Comparison of ENCODE assay signal across 14 cellular contexts in genomic region chr15:62027916-62028315, GRCh38. TPM values are rescaled to one million over a fixed set of nuclear protein-coding genes. Genes with fewer than 3 reads are reported as not detected.
DNase-seq lines count a peak whose midpoint lies in the region; ATAC-seq, FAIRE-seq and TF ChIP-seq lines count a peak whose summit lies in the region.
"Had no signal": no experiment of that assay in that cellular context is flagged by ENCODE, and none has a peak within 500 bp of the region (broad histone marks: within the 10 kb centered on the region; RNA-seq: fewer than 3 reads in every experiment).

No MANE protein-coding gene starts in this region.

- peak; percentile 19; the same call in 1 of the 3 replicates for ATAC-seq in GM12878
- ATAC-seq: HepG2 had no signal

- H3K9ac ChIP-seq in OCI-LY3 (ENCODE audit: low read length): peak overlapping the region; percentile 49
- no peak overlapping the region for H3K9ac ChIP-seq in GM12878 (ENCODE audit: control insufficient read depth, insufficient read depth, low read length)

- TF ChIP-seq CTCF in OCI-LY3 (IDR thresholded peaks at IDR 0.05; ENCODE audit: low read depth, low read length) (no peak), GM12878 (IDR thresholded peaks at IDR 0.05 in 2 of 3, conservative IDR thresholded peaks at IDR 0.05 in 1 of 3; ENCODE audit: control insufficient read depth in 2 of 3, extremely low read depth in 1 of 3, insufficient read depth in 1 of 3, low read depth in 3 of 3, low read length in 3 of 3) (no peak)

- 12% methylated on average over 5 of the region's 5 CpGs for WGBS in GM12878 (ENCODE audit: insufficient coverage, insufficient replicate concordance, low lambda C conversion rate, missing lambda C conversion rate)

- CTCF ChIA-PET in GM12878 (lab: Yijun Ruan, JAX): interaction anchor here (0.6 to 2.0 kb wide), 5 partner anchors 25 to 968 kb away, joined by 3 to 13 read pairs (median 3); partner anchors contain the start of gene VPS13C

- peaks cover 5% of the 10 kb centered on the region; the same call in 1 of the 2 replicates for H3K79me2 ChIP-seq in OCI-LY3 (ENCODE audit: low read length)
- no peaks in the 10 kb centered on the region; the same call in 1 of the 2 replicates for H3K79me2 ChIP-seq in GM12878 (ENCODE audit: control insufficient read depth, insufficient read depth, low read length)

- H3K27ac ChIP-seq in OCI-LY3 (ENCODE audit: low read length): peak overlapping the region; percentile 85
- peak overlapping the region; percentile 52; the same call in 1 of the 2 replicates for H3K27ac ChIP-seq in GM12878 (ENCODE audit: control insufficient read depth, insufficient read depth)

- RAD21 ChIA-PET in GM12878 (lab: Charles Lee; ENCODE audit: unreplicated experiment): interaction anchor here (3.3 kb wide), 1 partner anchor 32 kb away, joined by 14 read pairs; the partner anchor contains the start of gene VPS13C

- no peak for TF ChIP-seq EP300 in GM12878 (IDR thresholded peaks at IDR 0.05; ENCODE audit: borderline replicate concordance in 1 of 2, control insufficient read depth in 1 of 2, low read depth in 2 of 2, low read length in 2 of 2)

- H2AFZ ChIP-seq in OCI-LY3 (ENCODE audit: low read depth, low read length): no peak overlapping the region
- peak overlapping the region; percentile 26 for H2AFZ ChIP-seq in GM12878 (ENCODE audit: control insufficient read depth, low read depth, low read length)

- DNase-seq in GM18507 (ENCODE audit: extremely low spot score, insufficient read length, low read depth): no peak
- no peak for DNase-seq in GM12878 (ENCODE audit: low read depth, low spot score)
- DNase-seq in HuH-7.5 (ENCODE audit: low spot score): no peak
- DNase-seq in urothelium cell line (ENCODE audit: low spot score): no peak
- no peak for DNase-seq in NCI-H446 treated with DMSO at 0.1 percent for 48 hours (lab: John Stamatoyannopoulos, UW)
- DNase-seq: BE2C, C1 segment of cervical spinal cord, Caco-2, GDM1, H9 had no signal

- intact Hi-C loops in GM12878 (cut with micrococcal nuclease; ENCODE audit: unreplicated experiment): no loop called here

- TF ChIP-seq POLR2A in GM12878 (IDR thresholded peaks at IDR 0.05; ENCODE audit: low read depth, low read length): no peak

- peak overlapping the region; percentile 34 for H3K4me3 ChIP-seq in OCI-LY3 (ENCODE audit: low read length)
- H3K4me3 ChIP-seq in GM12878: peak overlapping the region; percentile 3; the same call in 1 of the 2 replicates

- SMC1A ChIA-PET in GM12878 (lab: Charles Lee; ENCODE audit: uncharacterized antibody, unreplicated experiment): interaction anchor here (0.6 to 3.4 kb wide), 8 partner anchors 13 to 149 kb away, joined by 3 to 20 read pairs (median 4); partner anchors contain the start of gene VPS13C

- H3K4me2 ChIP-seq in OCI-LY3 (ENCODE audit: low read length) (peak overlapping the region; percentile 74), GM12878 (ENCODE audit: control insufficient read depth, insufficient read depth) (peak overlapping the region; percentile 39; the same call in 1 of the 2 replicates)

- no TSS peak for BruUV-seq in GM12878 (replicated peaks; lab: Mats Ljungman, UMichigan)

- TF ChIP-seq RAD21 in GM12878 (IDR thresholded peaks at IDR 0.05; ENCODE audit: insufficient read depth, low read depth, low read length): no peak

- H3K36me3 ChIP-seq in OCI-LY3 (replicated peaks; ENCODE audit: low read depth, low read length) (peaks cover 46% of the 10 kb centered on the region), GM12878 (ENCODE audit: control insufficient read depth in 2 of 2, insufficient read depth in 2 of 2, low read length in 1 of 2) (peaks cover 0 to 7% of the 10 kb centered on the region in 2 experiments; a peak in 1 of 4 replicates)
- H3K36me3 ChIP-seq: BE2C had no signal

- H3K4me1 ChIP-seq in OCI-LY3 (ENCODE audit: low read length) (peaks cover 32% of the 10 kb centered on the region), GM12878 (ENCODE audit: control insufficient read depth, insufficient read depth, low read length) (peaks cover 21% of the 10 kb centered on the region; the same call in 1 of the 2 replicates)
- H3K4me1 ChIP-seq: Caco-2 had no signal

- in situ Hi-C loops in GM12878 (cut with MboI): no loop called here

- H3K27me3 ChIP-seq in OCI-LY3 (ENCODE audit: low read depth, low read length): no peaks in the 10 kb centered on the region
- H3K27me3 ChIP-seq in GM12878 (replicated peaks in 1 of 2; ENCODE audit: control insufficient read depth in 2 of 2, insufficient read depth in 2 of 2, low read length in 1 of 2): no peaks in the 10 kb centered on the region
- H3K27me3 ChIP-seq: BE2C had no signal

- POLR2A ChIA-PET in GM12878 (lab: Charles Lee): interaction anchor here (1.3 kb wide), 1 partner anchor 38 kb away, joined by 4 read pairs; the partner anchor contains the start of gene C2CD4A

- H4K20me1 ChIP-seq in OCI-LY3 (ENCODE audit: insufficient read depth, low read length) (no peaks in the 10 kb centered on the region), GM12878 (ENCODE audit: control insufficient read depth, insufficient read depth) (no peaks in the 10 kb centered on the region)

- peak; percentile 33 for FAIRE-seq in GM18507 (lab: Jason Lieb, UNC)
- no peak for FAIRE-seq in GM12878 (lab: Jason Lieb, UNC)
- FAIRE-seq in urothelium cell line (lab: Jason Lieb, UNC): no peak
- FAIRE-seq: H1, HepG2 had no signal

- H3K9me3 ChIP-seq in OCI-LY3 (ENCODE audit: insufficient read depth, low read length) (no peaks in the 10 kb centered on the region), GM12878 (replicated peaks; ENCODE audit: control insufficient read depth, insufficient read depth, low read length) (no peaks in the 10 kb centered on the region)
- H3K9me3 ChIP-seq: BE2C, Caco-2 had no signal

TF ChIP-seq in GM12878, 131 proteins besides CTCF, POLR2A, EP300 and RAD21:
- TF ChIP-seq SPI1 (IDR thresholded peaks at IDR 0.05; ENCODE audit: borderline replicate concordance, insufficient read depth, low read depth, low read length) (0 out of 2 replicates have a peak, but pooled peaks have one; percentile 15), CEBPZ (IDR thresholded peaks at IDR 0.05; ENCODE audit: low read depth, low read length) (no peak)

RNA-seq across cellular contexts. Expression of gene VPS13C, which starts 32.3 kb away (rescaled TPM):
- 498 and 513 TPM in 2 replicates for total RNA-seq in GM12878 (2013; cell fraction: nucleolus; rRNA removed)
- 53.1 and 62.7 TPM in 2 replicates for total RNA-seq in GM12878 (2014; rRNA removed)
- total RNA-seq in GM12878 (2014; rRNA removed; fragmentation: Illumina TruSeq; extraction: Trizol): 47.6 and 52.7 TPM in 2 replicates
- 49.6 and 50.2 TPM in 2 replicates for total RNA-seq in GM12878 (2021)
- polyA plus RNA-seq in GM12878 (2011; ENCODE audit: low read depth): 19.9 TPM
- 33.2 and 51.4 TPM in 2 replicates for polyA plus RNA-seq in GM12878 (2011; rRNA removed)
- polyA plus RNA-seq in GM12878 (2011; cell fraction: cytosol; rRNA removed): 16.1 and 20.4 TPM in 2 replicates
- 51.8 and 54.2 TPM in 2 replicates for polyA plus RNA-seq in GM12878 (2011; cell fraction: nucleus; rRNA removed)
- 30.2 and 35.6 TPM in 2 replicates for polyA plus RNA-seq in GM12878 (2012)
- 37.2 and 59.0 TPM in 2 replicates for polyA plus RNA-seq in GM12878 (2014; fragmentation: Illumina TruSeq; extraction: Trizol)
- polyA plus RNA-seq in GM12878 (2014; fragmentation: Nextera tagmentation; extraction: Ambion mirVana): 10 to 100 TPM; 10.9 to 19.5 TPM
- polyA plus RNA-seq in GM12878 (2014; rRNA removed): 26.6 and 30.4 TPM in 2 replicates
- polyA plus RNA-seq in GM12878 (2016; fragmentation: Nextera tagmentation; extraction: Ambion mirVana): 10 to 100 TPM in 1 of 2 experiments, 1 to 10 TPM in 1; 9.3 to 12.0 TPM
- 135 and 149 TPM in 2 replicates for polyA minus RNA-seq in GM12878 (2011; rRNA and poly(A)+ RNA removed)
- polyA minus RNA-seq in GM12878 (2011; cell fraction: cytosol; rRNA and poly(A)+ RNA removed): 46.9 and 71.1 TPM in 2 replicates
- polyA minus RNA-seq in GM12878 (2011; cell fraction: nucleus; rRNA and poly(A)+ RNA removed): 174 and 183 TPM in 2 replicates

RNA-seq across cellular contexts. Expression of gene C2CD4A, which starts 38.9 kb away (rescaled TPM):
- not detected in 2 replicates for total RNA-seq in GM12878 (2013; cell fraction: nucleolus; rRNA removed)
- total RNA-seq in GM12878 (2014; rRNA removed) (not detected in 2 replicates), GM12878 (2014; rRNA removed; fragmentation: Illumina TruSeq; extraction: Trizol) (not detected in 2 replicates), GM12878 (2021) (not detected in 2 replicates)
- polyA plus RNA-seq in GM12878 (2011; ENCODE audit: low read depth): not detected
- polyA plus RNA-seq in GM12878 (2011; rRNA removed) (not detected in 2 replicates), GM12878 (2014; fragmentation: Illumina TruSeq; extraction: Trizol) (not detected in 2 replicates), GM12878 (2014; fragmentation: Nextera tagmentation; extraction: Ambion mirVana) (not detected), GM12878 (2014; rRNA removed) (not detected in 2 replicates), GM12878 (2016; fragmentation: Nextera tagmentation; extraction: Ambion mirVana) (not detected)
- polyA plus RNA-seq in GM12878 (2011; cell fraction: cytosol; rRNA removed): 0.01 TPM in 1 of 2 replicates, not detected in the other
- polyA plus RNA-seq in GM12878 (2011; cell fraction: nucleus; rRNA removed): not detected in 2 replicates
- polyA plus RNA-seq in GM12878 (2012): not detected in 2 replicates
- not detected in 2 replicates for polyA minus RNA-seq in GM12878 (2011; rRNA and poly(A)+ RNA removed)
- polyA minus RNA-seq in GM12878 (2011; cell fraction: cytosol; rRNA and poly(A)+ RNA removed): not detected in 2 replicates
- polyA minus RNA-seq in GM12878 (2011; cell fraction: nucleus; rRNA and poly(A)+ RNA removed): 0.10 and 0.12 TPM in 2 replicates
- total RNA-seq: Daoy, H1, H9 had no signal
- polyA plus RNA-seq: H1, HepG2 had no signal
